In the genomic region with DNA sequence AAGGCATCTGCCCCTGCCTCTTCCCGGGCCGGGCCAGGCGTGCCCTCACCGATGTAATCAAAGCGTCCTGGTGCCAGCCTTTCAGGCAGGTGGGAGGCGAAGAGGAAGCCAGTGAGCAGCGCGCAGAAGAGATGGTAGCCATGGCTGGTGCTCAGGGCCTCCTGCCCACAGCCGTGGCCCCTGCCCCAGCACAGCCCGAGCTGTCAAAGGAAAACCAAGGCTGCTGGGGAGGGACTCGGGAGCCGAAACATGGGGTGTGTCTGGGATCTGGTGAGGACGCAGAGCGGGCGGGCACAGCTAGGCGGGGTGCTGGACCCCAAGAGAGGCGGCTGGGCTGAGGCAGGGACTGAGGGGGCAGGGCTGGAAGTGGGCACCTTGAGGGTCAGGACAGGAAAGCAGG, we compare ENCODE assay signal across 15 cellular contexts. TPM values are rescaled to one million over a fixed set of nuclear protein-coding genes. Genes with fewer than 3 reads are reported as not detected.
DNase-seq lines count a peak whose midpoint lies in the region; ATAC-seq and TF ChIP-seq lines count a peak whose summit lies in the region.
"Had no signal": no experiment of that assay in that cellular context is flagged by ENCODE, and none has a peak within 500 bp of the region (broad histone marks: within the 10 kb centered on the region; RNA-seq: fewer than 3 reads in every experiment).

No MANE protein-coding gene starts in this region.

- no peaks in the 10 kb centered on the region for H3K9me3 ChIP-seq in tibial nerve
- H3K9me3 ChIP-seq: breast epithelium, left lung, testis had no signal

- no peaks in the 10 kb centered on the region for H3K9me3 Mint-ChIP-seq in activated T-cell treated with anti-CD3 and anti-CD28 coated beads, Interleukin-2, amount 50 U/mL, for 72 hours
- H3K9me3 Mint-ChIP-seq in activated B cell treated with CpG ODN at 0.5 μM for 24 hours = no peaks in the 10 kb centered on the region
- no peaks in the 10 kb centered on the region for H3K9me3 Mint-ChIP-seq in glutamatergic neuron (ENCODE audit: unreplicated experiment)

- H3K4me1 ChIP-seq in tibial nerve = peaks cover 0 to 47% (median 28%) of the 10 kb centered on the region in 4 donors

- peaks cover 0 to 4% of the 10 kb centered on the region in 2 donors for H3K36me3 Mint-ChIP-seq in activated T-cell treated with anti-CD3 and anti-CD28 coated beads, Interleukin-2, amount 50 U/mL, for 72 hours (ENCODE audit: insufficient read depth in 2 of 2)
- H3K36me3 Mint-ChIP-seq in activated B cell treated with CpG ODN at 0.5 μM for 24 hours (ENCODE audit: low read depth) (peaks cover 20% of the 10 kb centered on the region), glutamatergic neuron (ENCODE audit: unreplicated experiment) (no peaks in the 10 kb centered on the region)

- H3K4me3 ChIP-seq in tibial nerve = no peak overlapping the region
- H3K4me3 ChIP-seq: testis had no signal

- TF ChIP-seq POLR2A in tibial nerve (IDR thresholded peaks at IDR 0.05) = no peak

- H3K27ac ChIP-seq in temporal lobe (ENCODE audit: low read depth, low read length) (peak overlapping the region; percentile 61), tibial nerve (peak overlapping the region in 2 of 4 donors; percentile 16 to 85)
- H3K27ac ChIP-seq: breast epithelium, left lung, testis had no signal

- peak overlapping the region; percentile 83 to 86 for H3K4me3 Mint-ChIP-seq in activated T-cell treated with anti-CD3 and anti-CD28 coated beads, Interleukin-2, amount 50 U/mL, for 72 hours
- H3K4me3 Mint-ChIP-seq in activated B cell treated with CpG ODN at 0.5 μM for 24 hours = peak overlapping the region; percentile 7
- H3K4me3 Mint-ChIP-seq in glutamatergic neuron (ENCODE audit: unreplicated experiment) = peak overlapping the region; percentile 3

- WGBS in tibial nerve, 2 donors = 87% methylated on average over 17 of the region's 17 CpGs

- peaks cover 21% of the 10 kb centered on the region for H3K4me1 Mint-ChIP-seq in activated T-cell treated with anti-CD3 and anti-CD28 coated beads, Interleukin-2, amount 50 U/mL, for 72 hours (ENCODE audit: low read depth)
- H3K4me1 Mint-ChIP-seq in activated B cell treated with CpG ODN at 0.5 μM for 24 hours (peaks cover 17% of the 10 kb centered on the region), glutamatergic neuron (ENCODE audit: low read depth, unreplicated experiment) (peaks cover 4% of the 10 kb centered on the region)

- H3K27ac Mint-ChIP-seq in activated T-cell treated with anti-CD3 and anti-CD28 coated beads, Interleukin-2, amount 50 U/mL, for 72 hours = no peak overlapping the region
- H3K27ac Mint-ChIP-seq in activated B cell treated with CpG ODN at 0.5 μM for 24 hours = no peak overlapping the region
- no peak overlapping the region for H3K27ac Mint-ChIP-seq in glutamatergic neuron (ENCODE audit: unreplicated experiment)

- TF ChIP-seq EP300 in tibial nerve (IDR thresholded peaks at IDR 0.05) = no peak

- peaks cover 0 to 51% (median 0%) of the 10 kb centered on the region in 3 donors for H3K36me3 ChIP-seq in tibial nerve
- H3K36me3 ChIP-seq: breast epithelium had no signal

- no peaks in the 10 kb centered on the region for H3K27me3 ChIP-seq in tibial nerve
- H3K27me3 ChIP-seq: breast epithelium, testis had no signal

- intact Hi-C loops in activated B cell treated with CpG ODN at 0.5 μM for 24 hours (cut with micrococcal nuclease) = no loop called here

- peaks cover 8% of the 10 kb centered on the region for H3K27me3 Mint-ChIP-seq in activated T-cell treated with anti-CD3 and anti-CD28 coated beads, Interleukin-2, amount 50 U/mL, for 72 hours (ENCODE audit: low read depth)
- H3K27me3 Mint-ChIP-seq in activated B cell treated with CpG ODN at 0.5 μM for 24 hours (no peaks in the 10 kb centered on the region), glutamatergic neuron (ENCODE audit: unreplicated experiment) (peaks cover 20% of the 10 kb centered on the region)

- ATAC-seq in activated T-cell treated with anti-CD3 and anti-CD28 coated beads, Interleukin-2, amount 50 U/mL, for 72 hours (replicated peaks in 1 of 2) = no peak
- no peak for ATAC-seq in activated B cell treated with CpG ODN at 0.5 μM for 24 hours (ENCODE audit: low read depth)

- no peak for TF ChIP-seq CTCF in activated B cell treated with CpG ODN at 0.5 μM for 24 hours (IDR thresholded peaks at IDR 0.05)
- TF ChIP-seq CTCF in glutamatergic neuron (IDR thresholded peaks at IDR 0.05; ENCODE audit: partially characterized antibody, unreplicated experiment) = no peak
- no peak for TF ChIP-seq CTCF in tibial nerve (IDR thresholded peaks at IDR 0.05)

- CTCF ChIA-PET in activated B cell treated with CpG ODN at 0.5 μM for 24 hours (lab: Charles Lee) = no interaction called here

- DNase-seq in activated T-cell treated with anti-CD3 and anti-CD28 coated beads, Interleukin-2, amount 50 U/mL, for 72 hours = no peak
- no peak for DNase-seq in activated T-cell treated with anti-CD3 and anti-CD28 coated beads, Interleukin-2, amount 50 U/mL, for 1 hour
- no peak for DNase-seq in activated B cell treated with CpG ODN at 0.5 μM for 24 hours
- no peak for DNase-seq in glutamatergic neuron
- no peak for DNase-seq in midbrain (lab: John Stamatoyannopoulos, UW)
- no peak for DNase-seq in kidney glomerular epithelial cell (lab: John Stamatoyannopoulos, UW)
- DNase-seq in tibial nerve (ENCODE audit: low spot score in 2 of 2) = no peak
- DNase-seq: activated gamma-delta T cell, left lung, NCI-H1092 treated with DMSO at 0.1 percent for 48 hours, NCI-H2171 treated with DMSO at 0.1 percent for 48 hours, SW 1271, testis had no signal

- POLR2A ChIA-PET in activated B cell treated with CpG ODN at 0.5 μM for 24 hours (lab: Charles Lee) = no interaction called here

RNA-seq across cellular contexts. Expression of a gene that starts 2.7 kb away (rescaled TPM):
- total RNA-seq in activated T-cell treated with anti-CD3 and anti-CD28 coated beads, Interleukin-2, amount 50 U/mL, for 72 hours = 1 to 10 TPM; 6.8 to 7.4 TPM
- 2.7 and 3.3 TPM in 2 replicates for total RNA-seq in activated B cell treated with CpG ODN at 0.5 μM for 24 hours
- total RNA-seq in glutamatergic neuron (ENCODE audit: unreplicated experiment) = not detected
- 0.25 TPM for total RNA-seq in temporal lobe
- total RNA-seq in tibial nerve = 1 to 10 TPM in 3 of 4 donors, not detected in 1; 2.1 to 5.2 (median 2.7) TPM

RNA-seq across cellular contexts. Expression of a gene that starts 3.1 kb away (rescaled TPM):
- total RNA-seq in activated T-cell treated with anti-CD3 and anti-CD28 coated beads, Interleukin-2, amount 50 U/mL, for 72 hours = 10 to 100 TPM in 1 of 2 donors, 1 to 10 TPM in 1; 9.6 to 10.4 TPM
- total RNA-seq in activated B cell treated with CpG ODN at 0.5 μM for 24 hours (1.6 and 1.8 TPM in 2 replicates), glutamatergic neuron (ENCODE audit: unreplicated experiment) (10.8 TPM), temporal lobe (4.7 TPM), tibial nerve (10 to 100 TPM; 26.4 to 44.6 (median 31.2) TPM)

RNA-seq across cellular contexts. Expression of a gene that starts 31.9 kb away (rescaled TPM):
- 100 to 1,000 TPM; 122 to 127 TPM for total RNA-seq in activated T-cell treated with anti-CD3 and anti-CD28 coated beads, Interleukin-2, amount 50 U/mL, for 72 hours
- total RNA-seq in activated B cell treated with CpG ODN at 0.5 μM for 24 hours = 68.8 and 75.8 TPM in 2 replicates
- 31.6 TPM for total RNA-seq in glutamatergic neuron (ENCODE audit: unreplicated experiment)
- total RNA-seq in temporal lobe = 29.0 TPM
- 10 to 100 TPM; 41.7 to 67.1 (median 49.1) TPM for total RNA-seq in tibial nerve

RNA-seq across cellular contexts. Expression of a gene that starts 37.9 kb away (rescaled TPM):
- total RNA-seq in activated T-cell treated with anti-CD3 and anti-CD28 coated beads, Interleukin-2, amount 50 U/mL, for 72 hours = 10 to 100 TPM; 77.0 to 79.7 TPM
- total RNA-seq in activated B cell treated with CpG ODN at 0.5 μM for 24 hours = 62.6 and 77.1 TPM in 2 replicates
- 86.6 TPM for total RNA-seq in glutamatergic neuron (ENCODE audit: unreplicated experiment)
- total RNA-seq in temporal lobe = 27.5 TPM
- total RNA-seq in tibial nerve = 10 to 100 TPM; 58.0 to 85.8 (median 67.5) TPM

RNA-seq across cellular contexts. Expression of a gene that starts 39.4 kb away (rescaled TPM):
- total RNA-seq in activated T-cell treated with anti-CD3 and anti-CD28 coated beads, Interleukin-2, amount 50 U/mL, for 72 hours = 10 to 100 TPM; 18.7 to 23.9 TPM
- 5.1 and 5.4 TPM in 2 replicates for total RNA-seq in activated B cell treated with CpG ODN at 0.5 μM for 24 hours
- total RNA-seq in glutamatergic neuron (ENCODE audit: unreplicated experiment) = 2.4 TPM
- 0.98 TPM for total RNA-seq in temporal lobe
- 1 to 10 TPM; 1.7 to 4.5 (median 3.1) TPM for total RNA-seq in tibial nerve

Comparison
In these comparisons a context has a peak if more than half of its experiments do, and no peak if none do; other contexts are left out.
1. H3K4me3 Mint-ChIP-seq: peak in every context shown above with its lines; median percentile 84 in activated T-cell treated with anti-CD3 and anti-CD28 coated beads, Interleukin-2, amount 50 U/mL, for 72 hours; 7 in activated B cell treated with CpG ODN at 0.5 μM for 24 hours; 3 in glutamatergic neuron.